In the genomic region with DNA sequence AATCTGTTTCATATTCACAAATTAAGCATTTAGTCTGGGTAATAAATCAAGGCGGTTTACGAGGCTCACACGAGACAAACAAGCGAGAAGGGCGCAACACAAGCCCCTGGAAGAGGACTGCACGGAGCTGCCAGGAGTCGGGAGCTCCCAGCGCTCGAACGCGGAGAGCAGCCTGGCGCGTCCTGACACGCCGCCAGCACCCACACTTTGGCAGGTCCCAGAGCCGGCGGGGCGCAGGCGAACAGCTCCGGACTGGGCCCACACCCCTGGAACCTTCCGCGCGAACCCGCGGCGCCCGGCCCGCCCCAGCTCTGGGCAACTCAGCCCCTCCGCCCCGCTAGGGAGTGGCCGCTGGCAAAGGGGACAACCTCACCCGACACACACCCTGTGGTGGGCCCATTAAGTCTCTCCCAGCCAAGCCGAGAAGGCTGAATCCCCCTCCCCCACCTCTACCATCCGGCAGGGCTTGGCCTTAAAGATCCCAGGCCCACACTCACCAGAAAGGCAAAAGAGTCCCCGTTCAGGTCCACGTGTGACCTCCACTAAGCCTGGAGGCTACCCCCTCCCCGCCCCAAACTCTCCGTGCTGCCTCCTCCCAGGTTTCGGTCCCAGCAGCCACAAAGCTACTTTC, we compare ENCODE assay signal across 1 cellular context.
TF ChIP-seq lines count a peak whose summit lies in the region.

No MANE protein-coding gene starts in this region.

TF ChIP-seq in GM23338, 12 proteins besides CTCF, POLR2A, EP300 and RAD21 (continued from another document):
- TF ChIP-seq, protein P1, sequence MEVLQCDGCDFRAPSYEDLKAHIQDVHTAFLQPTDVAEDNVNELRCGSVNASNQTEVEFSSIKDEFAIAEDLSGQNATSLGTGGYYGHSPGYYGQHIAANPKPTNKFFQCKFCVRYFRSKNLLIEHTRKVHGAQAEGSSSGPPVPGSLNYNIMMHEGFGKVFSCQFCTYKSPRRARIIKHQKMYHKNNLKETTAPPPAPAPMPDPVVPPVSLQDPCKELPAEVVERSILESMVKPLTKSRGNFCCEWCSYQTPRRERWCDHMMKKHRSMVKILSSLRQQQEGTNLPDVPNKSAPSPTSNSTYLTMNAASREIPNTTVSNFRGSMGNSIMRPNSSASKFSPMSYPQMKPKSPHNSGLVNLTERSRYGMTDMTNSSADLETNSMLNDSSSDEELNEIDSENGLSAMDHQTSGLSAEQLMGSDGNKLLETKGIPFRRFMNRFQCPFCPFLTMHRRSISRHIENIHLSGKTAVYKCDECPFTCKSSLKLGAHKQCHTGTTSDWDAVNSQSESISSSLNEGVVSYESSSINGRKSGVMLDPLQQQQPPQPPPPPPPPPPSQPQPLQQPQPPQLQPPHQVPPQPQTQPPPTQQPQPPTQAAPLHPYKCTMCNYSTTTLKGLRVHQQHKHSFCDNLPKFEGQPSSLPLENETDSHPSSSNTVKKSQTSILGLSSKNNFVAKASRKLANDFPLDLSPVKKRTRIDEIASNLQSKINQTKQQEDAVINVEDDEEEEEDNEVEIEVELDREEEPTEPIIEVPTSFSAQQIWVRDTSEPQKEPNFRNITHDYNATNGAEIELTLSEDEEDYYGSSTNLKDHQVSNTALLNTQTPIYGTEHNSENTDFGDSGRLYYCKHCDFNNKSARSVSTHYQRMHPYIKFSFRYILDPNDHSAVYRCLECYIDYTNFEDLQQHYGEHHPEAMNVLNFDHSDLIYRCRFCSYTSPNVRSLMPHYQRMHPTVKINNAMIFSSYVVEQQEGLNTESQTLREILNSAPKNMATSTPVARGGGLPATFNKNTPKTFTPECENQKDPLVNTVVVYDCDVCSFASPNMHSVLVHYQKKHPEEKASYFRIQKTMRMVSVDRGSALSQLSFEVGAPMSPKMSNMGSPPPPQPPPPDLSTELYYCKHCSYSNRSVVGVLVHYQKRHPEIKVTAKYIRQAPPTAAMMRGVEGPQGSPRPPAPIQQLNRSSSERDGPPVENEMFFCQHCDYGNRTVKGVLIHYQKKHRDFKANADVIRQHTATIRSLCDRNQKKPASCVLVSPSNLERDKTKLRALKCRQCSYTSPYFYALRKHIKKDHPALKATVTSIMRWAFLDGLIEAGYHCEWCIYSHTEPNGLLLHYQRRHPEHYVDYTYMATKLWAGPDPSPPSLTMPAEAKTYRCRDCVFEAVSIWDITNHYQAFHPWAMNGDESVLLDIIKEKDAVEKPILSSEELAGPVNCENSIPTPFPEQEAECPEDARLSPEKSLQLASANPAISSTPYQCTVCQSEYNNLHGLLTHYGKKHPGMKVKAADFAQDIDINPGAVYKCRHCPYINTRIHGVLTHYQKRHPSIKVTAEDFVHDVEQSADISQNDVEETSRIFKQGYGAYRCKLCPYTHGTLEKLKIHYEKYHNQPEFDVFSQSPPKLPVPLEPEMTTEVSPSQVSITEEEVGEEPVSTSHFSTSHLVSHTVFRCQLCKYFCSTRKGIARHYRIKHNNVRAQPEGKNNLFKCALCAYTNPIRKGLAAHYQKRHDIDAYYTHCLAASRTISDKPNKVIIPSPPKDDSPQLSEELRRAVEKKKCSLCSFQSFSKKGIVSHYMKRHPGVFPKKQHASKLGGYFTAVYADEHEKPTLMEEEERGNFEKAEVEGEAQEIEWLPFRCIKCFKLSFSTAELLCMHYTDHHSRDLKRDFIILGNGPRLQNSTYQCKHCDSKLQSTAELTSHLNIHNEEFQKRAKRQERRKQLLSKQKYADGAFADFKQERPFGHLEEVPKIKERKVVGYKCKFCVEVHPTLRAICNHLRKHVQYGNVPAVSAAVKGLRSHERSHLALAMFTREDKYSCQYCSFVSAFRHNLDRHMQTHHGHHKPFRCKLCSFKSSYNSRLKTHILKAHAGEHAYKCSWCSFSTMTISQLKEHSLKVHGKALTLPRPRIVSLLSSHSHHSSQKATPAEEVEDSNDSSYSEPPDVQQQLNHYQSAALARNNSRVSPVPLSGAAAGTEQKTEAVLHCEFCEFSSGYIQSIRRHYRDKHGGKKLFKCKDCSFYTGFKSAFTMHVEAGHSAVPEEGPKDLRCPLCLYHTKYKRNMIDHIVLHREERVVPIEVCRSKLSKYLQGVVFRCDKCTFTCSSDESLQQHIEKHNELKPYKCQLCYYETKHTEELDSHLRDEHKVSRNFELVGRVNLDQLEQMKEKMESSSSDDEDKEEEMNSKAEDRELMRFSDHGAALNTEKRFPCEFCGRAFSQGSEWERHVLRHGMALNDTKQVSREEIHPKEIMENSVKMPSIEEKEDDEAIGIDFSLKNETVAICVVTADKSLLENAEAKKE (CRISPR knock-in tag; IDR thresholded peaks at IDR 0.05): no peak
- no peak for TF ChIP-seq NANOG (IDR thresholded peaks at IDR 0.05; ENCODE audit: borderline replicate concordance)
- no peak for TF ChIP-seq POLR2AphosphoS5 (IDR thresholded peaks at IDR 0.05; ENCODE audit: low read depth)
- TF ChIP-seq, protein P2, sequence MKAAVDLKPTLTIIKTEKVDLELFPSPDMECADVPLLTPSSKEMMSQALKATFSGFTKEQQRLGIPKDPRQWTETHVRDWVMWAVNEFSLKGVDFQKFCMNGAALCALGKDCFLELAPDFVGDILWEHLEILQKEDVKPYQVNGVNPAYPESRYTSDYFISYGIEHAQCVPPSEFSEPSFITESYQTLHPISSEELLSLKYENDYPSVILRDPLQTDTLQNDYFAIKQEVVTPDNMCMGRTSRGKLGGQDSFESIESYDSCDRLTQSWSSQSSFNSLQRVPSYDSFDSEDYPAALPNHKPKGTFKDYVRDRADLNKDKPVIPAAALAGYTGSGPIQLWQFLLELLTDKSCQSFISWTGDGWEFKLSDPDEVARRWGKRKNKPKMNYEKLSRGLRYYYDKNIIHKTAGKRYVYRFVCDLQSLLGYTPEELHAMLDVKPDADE (IDR thresholded peaks at IDR 0.05): no peak
- no peak for TF ChIP-seq CREB1 (CRISPR knock-in tag; IDR thresholded peaks at IDR 0.05; ENCODE audit: low read depth)
- TF ChIP-seq JUNB (IDR thresholded peaks at IDR 0.05; ENCODE audit: unreplicated experiment): no peak
